7 cellular contexts compared by ENCODE assay signal in the genomic region with DNA sequence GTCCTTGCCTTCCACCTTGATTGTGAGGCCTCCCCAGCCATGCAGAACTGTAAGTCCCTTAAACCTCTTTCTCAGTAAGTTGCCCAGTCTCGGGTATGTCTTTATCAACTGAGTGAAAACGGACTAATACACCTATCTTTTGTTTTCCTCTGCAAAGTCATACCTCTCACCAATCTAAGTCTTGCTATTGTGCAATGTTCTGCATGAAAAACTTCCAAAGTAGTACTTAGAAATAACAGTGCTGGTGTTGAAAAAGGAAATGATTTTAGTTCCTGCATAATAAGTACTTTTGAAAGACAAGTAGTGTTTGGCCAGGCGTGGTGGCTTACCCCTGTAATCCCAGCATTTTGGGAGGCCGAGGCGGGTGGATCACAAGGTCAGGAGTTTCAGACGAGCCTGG.
"Had no signal": no experiment of that assay in that cellular context is flagged by ENCODE, and none has a peak within 500 bp of the region (broad histone marks: within the 10 kb centered on the region; RNA-seq: fewer than 3 reads in every experiment).

No MANE protein-coding gene starts in this region.

- H3K27ac Mint-ChIP-seq: GM23338, H9 had no signal

- FAIRE-seq: H1, H54, HTR-8/SVneo had no signal

- H3K4me1 Mint-ChIP-seq: GM23338, H9 had no signal

- H3K4me2 ChIP-seq: GM23338 had no signal

- DNase-seq: H9, HCEC 1CT, KBM-7 had no signal

- ATAC-seq: GM23338 had no signal

- H3K4me3 Mint-ChIP-seq: GM23338, H9 had no signal

- H2AFZ ChIP-seq: GM23338 had no signal

- H3K4me3 ChIP-seq: GM23338 had no signal
